In the genomic region with DNA sequence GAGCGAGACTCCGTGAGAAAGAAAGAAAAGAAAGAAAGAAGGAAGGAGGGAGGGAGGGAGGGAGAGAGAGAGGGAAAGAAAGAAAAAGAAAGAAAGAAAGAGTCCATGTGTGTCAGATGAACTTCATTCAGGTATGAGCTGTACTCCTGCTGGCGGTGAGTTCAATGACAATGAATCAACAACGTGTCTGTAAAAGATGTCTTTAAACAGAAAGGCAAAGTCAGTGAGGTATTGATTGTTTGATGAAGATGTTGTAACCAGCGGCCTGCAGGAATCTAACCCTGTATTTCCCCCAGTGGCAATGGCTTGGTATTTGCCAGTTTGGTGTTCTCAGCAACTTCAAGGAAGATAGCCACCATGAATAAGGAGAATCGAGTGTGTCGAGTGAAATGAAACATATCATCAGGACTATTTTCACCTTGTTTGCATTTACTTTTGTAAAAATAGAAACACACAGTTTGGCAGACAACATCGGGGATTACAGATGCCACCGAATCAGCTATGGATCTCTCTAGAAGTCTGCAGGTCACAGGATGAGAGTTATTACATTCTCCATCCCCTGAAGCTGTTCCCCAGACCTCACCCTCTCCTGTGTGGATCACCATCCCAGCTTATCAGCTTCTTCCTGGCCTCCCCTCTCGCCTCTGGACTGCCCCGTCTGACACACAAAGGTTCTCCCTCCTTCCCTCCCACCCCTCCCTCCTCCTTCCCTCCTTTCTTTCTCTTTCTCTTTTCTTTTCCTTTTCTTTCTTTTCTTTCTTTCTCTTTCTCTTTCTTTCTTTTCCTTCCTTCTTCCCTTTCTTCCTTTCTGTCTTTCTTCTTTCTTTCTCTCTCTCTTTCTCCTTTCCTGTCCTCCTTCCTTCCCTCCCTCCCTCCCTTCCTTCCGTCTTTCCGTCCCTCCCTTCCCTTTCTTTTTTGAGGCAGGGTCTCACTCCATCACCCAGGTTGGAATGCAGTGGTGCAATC, we compare ENCODE assay signal across 11 cellular contexts. TPM values are rescaled to one million over a fixed set of nuclear protein-coding genes. Genes with fewer than 3 reads are reported as not detected.
DNase-seq lines count a peak whose midpoint lies in the region; ATAC-seq, FAIRE-seq and TF ChIP-seq lines count a peak whose summit lies in the region.
"Had no signal": no experiment of that assay in that cellular context is flagged by ENCODE, and none has a peak within 500 bp of the region (broad histone marks: within the 10 kb centered on the region; RNA-seq: fewer than 3 reads in every experiment).

No MANE protein-coding gene starts in this region.

- H2BK15ac ChIP-seq in H1 (ENCODE audit: low read length): peak overlapping the region; percentile 46; the same call in 1 of the 2 replicates

- no peaks in the 10 kb centered on the region for H4K20me1 ChIP-seq in H1 (replicated peaks in 1 of 2; ENCODE audit: control insufficient read depth in 1 of 2, insufficient read depth in 2 of 2, low read length in 2 of 2)

- no peaks in the 10 kb centered on the region for H3K27me3 Mint-ChIP-seq in Caco-2 (ENCODE audit: insufficient read depth, unreplicated experiment)

- no peak for TF ChIP-seq RAD21 in H1 (IDR thresholded peaks at IDR 0.05 in 1 of 2, conservative IDR thresholded peaks at IDR 0.05 in 1 of 2; ENCODE audit: low read depth in 2 of 2, low read length in 2 of 2)

- no peak for ATAC-seq in HG03025 (IDR thresholded peaks at IDR 0.05; ENCODE audit: low FRiP score, unreplicated experiment)
- ATAC-seq in GM21390 (IDR thresholded peaks at IDR 0.05; ENCODE audit: unreplicated experiment): no peak
- ATAC-seq: activated T-helper 17 cell treated with anti-CD3 and anti-CD28 coated beads, Interleukin-2, amount 50 U/mL, for 72 hours; upper lobe of right lung had no signal

- H3K14ac ChIP-seq in H1 (ENCODE audit: insufficient read length): no peak overlapping the region

- intact Hi-C loops in Caco-2 (cut with micrococcal nuclease; ENCODE audit: unreplicated experiment): no loop called here

- no peak overlapping the region for H4K5ac ChIP-seq in H1 (ENCODE audit: insufficient read length, low read depth, low read length)

- H2BK20ac ChIP-seq in H1 (ENCODE audit: low read length): peak overlapping the region; percentile 99

- H3K27ac ChIP-seq in H1 (ENCODE audit: low read depth, low read length): no peak overlapping the region
- H3K27ac ChIP-seq: upper lobe of right lung had no signal

- H3K79me2 ChIP-seq in H1 (ENCODE audit: control insufficient read depth in 1 of 2, insufficient read depth in 2 of 2, low read length in 2 of 2): no peaks in the 10 kb centered on the region

- TF ChIP-seq EP300 in H1 (IDR thresholded peaks at IDR 0.05; ENCODE audit: borderline replicate concordance in 1 of 2, low read depth in 2 of 2, low read length in 2 of 2): no peak

- H3K36me3 ChIP-seq in Caco-2 (ENCODE audit: control insufficient read depth, insufficient read depth, low read length): no peaks in the 10 kb centered on the region
- H3K36me3 ChIP-seq in H1 (ENCODE audit: control insufficient read depth in 2 of 4, insufficient read depth in 4 of 4, low read length in 3 of 4): no peaks in the 10 kb centered on the region
- H3K36me3 ChIP-seq: upper lobe of right lung had no signal

- no peaks in the 10 kb centered on the region for H3K27me3 ChIP-seq in Caco-2 (replicated peaks; ENCODE audit: control insufficient read depth, insufficient read depth, low read length)
- H3K27me3 ChIP-seq in H1 (replicated peaks in 1 of 4; ENCODE audit: control insufficient read depth in 3 of 4, extremely low read depth in 1 of 4, insufficient read depth in 3 of 4, low read length in 3 of 4): peaks cover 0 to 3% (median 0%) of the 10 kb centered on the region in 4 experiments; a peak in 1 of 7 replicates
- H3K27me3 ChIP-seq: upper lobe of right lung had no signal

- 0 out of 2 replicates have a peak overlapping the region, but pooled peaks have one; percentile 3 for H2AK5ac ChIP-seq in H1 (ENCODE audit: low read depth, low read length)

- peak overlapping the region; percentile 15 for H3K18ac ChIP-seq in H1 (ENCODE audit: extremely low read depth, low read length)

- TF ChIP-seq CTCF in Caco-2 (IDR thresholded peaks at IDR 0.05; ENCODE audit: insufficient read depth in 1 of 2, low read depth in 1 of 2, low read length in 1 of 2, severe bottlenecking in 1 of 2, unreplicated experiment in 1 of 2) (peak in 1 of 2 experiments; percentile 20), H1 (IDR thresholded peaks at IDR 0.05; ENCODE audit: control extremely low read depth in 1 of 3, insufficient read depth in 1 of 3, low read depth in 1 of 3, low read length in 3 of 3) (no peak)

- H3K23ac ChIP-seq in H1 (ENCODE audit: insufficient read length): no peak overlapping the region

- H3K9me3 Mint-ChIP-seq in Caco-2 (ENCODE audit: unreplicated experiment): no peaks in the 10 kb centered on the region
- H3K9me3 Mint-ChIP-seq: activated T-helper 17 cell treated with anti-CD3 and anti-CD28 coated beads, Interleukin-2, amount 50 U/mL, for 72 hours had no signal

- no peak overlapping the region for H4K91ac ChIP-seq in H1 (replicated peaks; ENCODE audit: insufficient read length, low read length)

- no peak for TF ChIP-seq POLR2A in H1 (IDR thresholded peaks at IDR 0.05; ENCODE audit: control extremely low read depth in 1 of 2, low read depth in 2 of 2, low read length in 2 of 2)

- H3K4me3 ChIP-seq in Caco-2 (ENCODE audit: low read depth, low read length) (no peak overlapping the region), H1 (ENCODE audit: extremely low read depth in 1 of 4, insufficient read depth in 2 of 4, low read depth in 3 of 4, low read length in 4 of 4) (no peak overlapping the region)
- H3K4me3 ChIP-seq: skin epidermis, upper lobe of right lung had no signal

- peak overlapping the region in 1 of 2 experiments; percentile 52; a peak in 3 of 4 replicates for H3K4me2 ChIP-seq in H1 (ENCODE audit: insufficient read depth in 1 of 2, low read depth in 2 of 2, low read length in 2 of 2)

- H3K4ac ChIP-seq in H1 (replicated peaks; ENCODE audit: insufficient read length, low read depth, low read length): peak overlapping the region; percentile 44

- no TSS peak for BruUV-seq in Caco-2 (replicated peaks; lab: Mats Ljungman, UMichigan)

- peaks cover 7% of the 10 kb centered on the region; the same call in 1 of the 2 replicates for H3K23me2 ChIP-seq in H1 (ENCODE audit: low read depth, low read length)

- 46% methylated on average over 11 of the region's 13 CpGs; no CpG with 5 or more reads in 1 of the 2 experiments for WGBS in H1 (ENCODE audit: extremely low coverage in 1 of 2, insufficient coverage in 1 of 2, insufficient read length in 1 of 2, insufficient replicate concordance in 2 of 2, low coverage in 1 of 2, low lambda C conversion rate in 2 of 2, missing lambda C conversion rate in 1 of 2), 2 experiments

- CTCF ChIA-PET in Caco-2 (lab: Charles Lee): interaction anchor here (1.7 kb wide), 1 partner anchor 28 kb away, joined by 3 read pairs; no protein-coding TSS in a partner anchor
- CTCF ChIA-PET in H1 (lab: Charles Lee; ENCODE audit: partially characterized antibody): interaction anchor here (0.7 to 1.2 kb wide), 4 partner anchors 8 to 188 kb away, joined by 3 to 4 read pairs (median 4); partner anchors contain the start of gene SBK2

- 0 out of 2 replicates have a peak overlapping the region, but pooled peaks have one; percentile 6 for H2BK12ac ChIP-seq in H1 (ENCODE audit: low read depth, low read length)

- H2BK5ac ChIP-seq in H1 (ENCODE audit: low read depth, low read length): no peak overlapping the region

- POLR2A ChIA-PET in Caco-2 (lab: Charles Lee): interaction anchor here (0.7 to 0.8 kb wide), 2 partner anchors 53 to 77 kb away, joined by 3 to 4 read pairs; no protein-coding TSS in a partner anchor
- POLR2A ChIA-PET in H1 (lab: Charles Lee; ENCODE audit: partially characterized antibody): interaction anchor here (0.9 to 1.6 kb wide), 6 partner anchors 13 to 77 kb away, joined by 3 to 5 read pairs (median 3); partner anchors contain the start of gene ZNF628

- H3K4me1 Mint-ChIP-seq in Caco-2 (ENCODE audit: low read depth, unreplicated experiment): peaks cover 29% of the 10 kb centered on the region
- H3K4me1 Mint-ChIP-seq: activated T-helper 17 cell treated with anti-CD3 and anti-CD28 coated beads, Interleukin-2, amount 50 U/mL, for 72 hours had no signal

- no peaks in the 10 kb centered on the region for H3K79me1 ChIP-seq in H1 (ENCODE audit: low read depth, low read length)

- H3K4me1 ChIP-seq in Caco-2: peaks cover 6% of the 10 kb centered on the region; the same call in 1 of the 2 replicates
- H3K4me1 ChIP-seq in H1 (replicated peaks in 1 of 4; ENCODE audit: control insufficient read depth in 3 of 4, insufficient read depth in 4 of 4, low read length in 3 of 4): peaks cover 2 to 10% (median 6%) of the 10 kb centered on the region in 4 experiments; a peak in 6 of 7 replicates
- H3K4me1 ChIP-seq: upper lobe of right lung had no signal

- H3K4me3 Mint-ChIP-seq in Caco-2 (ENCODE audit: unreplicated experiment): no peak overlapping the region
- H3K4me3 Mint-ChIP-seq: activated T-helper 17 cell treated with anti-CD3 and anti-CD28 coated beads, Interleukin-2, amount 50 U/mL, for 72 hours; naive B cell had no signal

- FAIRE-seq in H1 (lab: Jason Lieb, UNC): no peak

- H3K36me3 Mint-ChIP-seq in Caco-2 (ENCODE audit: insufficient read depth, unreplicated experiment): no peaks in the 10 kb centered on the region
- H3K36me3 Mint-ChIP-seq: naive B cell had no signal

- no peak overlapping the region for H2BK120ac ChIP-seq in H1 (replicated peaks; ENCODE audit: low read depth, low read length)

- H3K27ac Mint-ChIP-seq in Caco-2 (ENCODE audit: unreplicated experiment): peak overlapping the region; percentile 62

- H2AFZ ChIP-seq in H1 (ENCODE audit: low read length): 0 out of 2 replicates have a peak overlapping the region, but pooled peaks have one; percentile 75

- H3K9me3 ChIP-seq in Caco-2: no peaks in the 10 kb centered on the region
- no peaks in the 10 kb centered on the region for H3K9me3 ChIP-seq in H1 (ENCODE audit: insufficient read depth in 2 of 2, low read depth in 1 of 2, low read length in 1 of 2)
- H3K9me3 ChIP-seq: upper lobe of right lung had no signal

- no peak for DNase-seq in Caco-2
- DNase-seq in H1 (ENCODE audit: low read depth in 1 of 2, low spot score in 2 of 2): no peak
- DNase-seq: activated CD4-positive, CD25-positive, alpha-beta regulatory T cell treated with anti-CD3 and anti-CD28 coated beads, Interleukin-2, amount 50 U/mL, for 72 hours; naive B cell; NCI-H526; upper lobe of right lung had no signal

- H3K56ac ChIP-seq in H1 (replicated peaks; ENCODE audit: insufficient read length, low read depth, low read length): no peak overlapping the region

- no peak overlapping the region; a peak in 1 of 7 replicates for H3K9ac ChIP-seq in H1 (replicated peaks in 1 of 4; ENCODE audit: extremely low read depth in 1 of 4, low read depth in 3 of 4, low read length in 3 of 4)

- no peak overlapping the region for H4K8ac ChIP-seq in H1 (ENCODE audit: extremely low read depth, insufficient read depth, low read length)

RNA-seq across cellular contexts. Expression of gene SBK3, which starts 8.2 kb away (rescaled TPM):
- total RNA-seq in Caco-2 (2022): 2.3 and 2.4 TPM in 2 replicates
- 0.76 and 0.94 TPM in 2 replicates for total RNA-seq in H1 (2021; fragmentation: NEBNext Ultra II Directional; extraction: Animal tissue kit (Norgen Biotek cat#: 25700))
- polyA plus RNA-seq in H1 (2011; rRNA removed): 1.5 and 2.8 TPM in 2 replicates
- polyA plus RNA-seq in H1 (2011; cell fraction: cytosol; rRNA removed): 1.5 TPM
- 2.7 TPM for polyA plus RNA-seq in H1 (2011; cell fraction: nucleus; rRNA removed)
- 0.65 to 1.9 TPM (median 1.5 TPM) in 4 replicates for polyA plus RNA-seq in H1 (2012, experiment 1 of 2)
- 1.1 TPM for polyA plus RNA-seq in H1 (2012, experiment 2 of 2)
- 0.53 TPM for polyA plus RNA-seq in H1 (2013, experiment 1 of 2)
- polyA plus RNA-seq in H1 (2013, experiment 2 of 2): 0.48 TPM
- polyA minus RNA-seq in H1 (2011; rRNA and poly(A)+ RNA removed): 0.28 and 0.37 TPM in 2 replicates
- polyA minus RNA-seq in H1 (2011; cell fraction: cytosol; rRNA and poly(A)+ RNA removed): 1.5 TPM
- 0.70 TPM for polyA minus RNA-seq in H1 (2011; cell fraction: nucleus; rRNA and poly(A)+ RNA removed)
- total RNA-seq: activated T-helper 17 cell treated with anti-CD3 and anti-CD28 coated beads, Interleukin-2, amount 50 U/mL, for 72 hours; HT1080 had no signal

RNA-seq across cellular contexts. Expression of gene SBK2, which starts 16.6 kb away (rescaled TPM):
- not detected in 2 replicates for total RNA-seq in Caco-2 (2022)
- total RNA-seq in H1 (2021; fragmentation: NEBNext Ultra II Directional; extraction: Animal tissue kit (Norgen Biotek cat#: 25700)): 3.9 and 4.1 TPM in 2 replicates
- polyA plus RNA-seq in H1 (2011; rRNA removed): 3.2 and 7.4 TPM in 2 replicates
- 3.3 TPM for polyA plus RNA-seq in H1 (2011; cell fraction: cytosol; rRNA removed)
- 8.7 TPM for polyA plus RNA-seq in H1 (2011; cell fraction: nucleus; rRNA removed)
- polyA plus RNA-seq in H1 (2012, experiment 1 of 2): 2.8 to 5.5 TPM (median 4.5 TPM) in 4 replicates
- polyA plus RNA-seq in H1 (2012, experiment 2 of 2): 3.3 TPM
- polyA plus RNA-seq in H1 (2013, experiment 1 of 2): 2.0 TPM
- 2.1 TPM for polyA plus RNA-seq in H1 (2013, experiment 2 of 2)
- polyA minus RNA-seq in H1 (2011; rRNA and poly(A)+ RNA removed): 1.1 and 1.3 TPM in 2 replicates
- polyA minus RNA-seq in H1 (2011; cell fraction: cytosol; rRNA and poly(A)+ RNA removed): 7.4 TPM
- polyA minus RNA-seq in H1 (2011; cell fraction: nucleus; rRNA and poly(A)+ RNA removed): 4.0 TPM
- total RNA-seq: activated T-helper 17 cell treated with anti-CD3 and anti-CD28 coated beads, Interleukin-2, amount 50 U/mL, for 72 hours; HT1080; upper lobe of right lung had no signal

RNA-seq across cellular contexts. Expression of gene ZNF579, which starts 27.1 kb away (rescaled TPM):
- 26.5 and 30.4 TPM in 2 replicates for total RNA-seq in Caco-2 (2022)
- 18.9 and 19.0 TPM in 2 replicates for total RNA-seq in H1 (2021; fragmentation: NEBNext Ultra II Directional; extraction: Animal tissue kit (Norgen Biotek cat#: 25700))
- 10.0 and 16.4 TPM in 2 replicates for polyA plus RNA-seq in H1 (2011; rRNA removed)
- polyA plus RNA-seq in H1 (2011; cell fraction: cytosol; rRNA removed): 10.7 TPM
- polyA plus RNA-seq in H1 (2011; cell fraction: nucleus; rRNA removed): 17.3 TPM
- polyA plus RNA-seq in H1 (2012, experiment 1 of 2): 9.1 to 16.9 TPM (median 15.6 TPM) in 4 replicates
- 7.5 TPM for polyA plus RNA-seq in H1 (2012, experiment 2 of 2)
- 22.8 TPM for polyA plus RNA-seq in H1 (2013, experiment 1 of 2)
- polyA plus RNA-seq in H1 (2013, experiment 2 of 2): 19.2 TPM
- polyA minus RNA-seq in H1 (2011; rRNA and poly(A)+ RNA removed): 2.1 and 4.3 TPM in 2 replicates
- polyA minus RNA-seq in H1 (2011; cell fraction: cytosol; rRNA and poly(A)+ RNA removed): 9.6 TPM
- polyA minus RNA-seq in H1 (2011; cell fraction: nucleus; rRNA and poly(A)+ RNA removed): 14.9 TPM

RNA-seq across cellular contexts. Expression of gene FIZ1, which starts 45.8 kb away (rescaled TPM):
- 27.2 and 27.7 TPM in 2 replicates for total RNA-seq in Caco-2 (2022)
- 17.6 and 18.5 TPM in 2 replicates for total RNA-seq in H1 (2021; fragmentation: NEBNext Ultra II Directional; extraction: Animal tissue kit (Norgen Biotek cat#: 25700))
- 9.1 and 13.0 TPM in 2 replicates for polyA plus RNA-seq in H1 (2011; rRNA removed)
- polyA plus RNA-seq in H1 (2011; cell fraction: cytosol; rRNA removed): 9.1 TPM
- polyA plus RNA-seq in H1 (2011; cell fraction: nucleus; rRNA removed): 14.5 TPM
- polyA plus RNA-seq in H1 (2012, experiment 1 of 2): 12.0 to 16.3 TPM (median 15.0 TPM) in 4 replicates
- 12.9 TPM for polyA plus RNA-seq in H1 (2012, experiment 2 of 2)
- 11.5 TPM for polyA plus RNA-seq in H1 (2013, experiment 1 of 2)
- 11.4 TPM for polyA plus RNA-seq in H1 (2013, experiment 2 of 2)
- polyA minus RNA-seq in H1 (2011; rRNA and poly(A)+ RNA removed): 4.7 and 6.3 TPM in 2 replicates
- 7.6 TPM for polyA minus RNA-seq in H1 (2011; cell fraction: cytosol; rRNA and poly(A)+ RNA removed)
- 6.5 TPM for polyA minus RNA-seq in H1 (2011; cell fraction: nucleus; rRNA and poly(A)+ RNA removed)

RNA-seq across cellular contexts. Expression of gene ZNF524, which starts 46.6 kb away (rescaled TPM):
- 10.8 and 11.1 TPM in 2 replicates for total RNA-seq in Caco-2 (2022)
- total RNA-seq in H1 (2021; fragmentation: NEBNext Ultra II Directional; extraction: Animal tissue kit (Norgen Biotek cat#: 25700)): 4.7 and 5.4 TPM in 2 replicates
- polyA plus RNA-seq in H1 (2011; rRNA removed): 4.4 and 7.0 TPM in 2 replicates
- polyA plus RNA-seq in H1 (2011; cell fraction: cytosol; rRNA removed): 3.9 TPM
- 7.3 TPM for polyA plus RNA-seq in H1 (2011; cell fraction: nucleus; rRNA removed)
- polyA plus RNA-seq in H1 (2012, experiment 1 of 2): 1.3 to 4.2 TPM (median 3.6 TPM) in 4 replicates
- 2.7 TPM for polyA plus RNA-seq in H1 (2012, experiment 2 of 2)
- 2.8 TPM for polyA plus RNA-seq in H1 (2013, experiment 1 of 2)
- 3.4 TPM for polyA plus RNA-seq in H1 (2013, experiment 2 of 2)
- 0.73 and 0.79 TPM in 2 replicates for polyA minus RNA-seq in H1 (2011; rRNA and poly(A)+ RNA removed)
- 4.3 TPM for polyA minus RNA-seq in H1 (2011; cell fraction: cytosol; rRNA and poly(A)+ RNA removed)
- 6.0 TPM for polyA minus RNA-seq in H1 (2011; cell fraction: nucleus; rRNA and poly(A)+ RNA removed)
